ENCODE assay signal across 20 cellular contexts in genomic region chr10:47049056-47049851, GRCh38.
DNase-seq lines count a peak whose midpoint lies in the region; ATAC-seq, FAIRE-seq and TF ChIP-seq lines count a peak whose summit lies in the region.
"Had no signal": no experiment of that assay in that cellular context is flagged by ENCODE, and none has a peak within 500 bp of the region (broad histone marks: within the 10 kb centered on the region; RNA-seq: fewer than 3 reads in every experiment).

No MANE protein-coding gene starts in this region.

- peak overlapping the region; percentile 8 for H3K27ac Mint-ChIP-seq in activated naive CD8-positive, alpha-beta T cell treated with anti-CD3 and anti-CD28 coated beads, Interleukin-2, amount 50 U/mL, for 24 hours
- no peak overlapping the region for H3K27ac Mint-ChIP-seq in activated naive CD8-positive, alpha-beta T cell treated with anti-CD3 and anti-CD28 coated beads for 36 hours
- no peak overlapping the region for H3K27ac Mint-ChIP-seq in chondrocyte (ENCODE audit: unreplicated experiment)

- no peaks in the 10 kb centered on the region for H3K36me3 ChIP-seq in thyroid gland
- H3K36me3 ChIP-seq: BLaER1 had no signal

- TF ChIP-seq POLR2A in thyroid gland (IDR thresholded peaks at IDR 0.05): no peak

- FAIRE-seq in urothelium cell line (lab: Jason Lieb, UNC): peak; percentile 30
- FAIRE-seq: A204.1, D721Med, GM19239 had no signal

- H3K4me3 Mint-ChIP-seq in activated naive CD8-positive, alpha-beta T cell treated with anti-CD3 and anti-CD28 coated beads, Interleukin-2, amount 50 U/mL, for 24 hours: no peak overlapping the region
- H3K4me3 Mint-ChIP-seq in activated naive CD8-positive, alpha-beta T cell treated with anti-CD3 and anti-CD28 coated beads for 36 hours: no peak overlapping the region
- no peak overlapping the region for H3K4me3 Mint-ChIP-seq in chondrocyte (ENCODE audit: unreplicated experiment)
- H3K4me3 Mint-ChIP-seq: CD8-positive, alpha-beta memory T cell had no signal

- no peak for ATAC-seq in activated naive CD8-positive, alpha-beta T cell treated with anti-CD3 and anti-CD28 coated beads, Interleukin-2, amount 50 U/mL, for 24 hours
- peak; percentile 68 for ATAC-seq in sciatic nerve
- ATAC-seq: PC-3 had no signal

- no peaks in the 10 kb centered on the region for H3K9me3 Mint-ChIP-seq in activated naive CD8-positive, alpha-beta T cell treated with anti-CD3 and anti-CD28 coated beads, Interleukin-2, amount 50 U/mL, for 24 hours
- no peaks in the 10 kb centered on the region for H3K9me3 Mint-ChIP-seq in activated naive CD8-positive, alpha-beta T cell treated with anti-CD3 and anti-CD28 coated beads for 36 hours
- no peaks in the 10 kb centered on the region for H3K9me3 Mint-ChIP-seq in chondrocyte (ENCODE audit: low read depth)

- WGBS in thyroid gland, 2 donors: 82 to 90% methylated on average over 6 of the region's 6 CpGs

- H3K9me3 ChIP-seq in thyroid gland: no peaks in the 10 kb centered on the region
- H3K9me3 ChIP-seq: BLaER1 had no signal

- no peaks in the 10 kb centered on the region for H3K4me1 ChIP-seq in thyroid gland
- H3K4me1 ChIP-seq: BLaER1 had no signal

- intact Hi-C loops in sciatic nerve (cut with DNase I) (no loop called here), thyroid gland (cut with DNase I) (loop anchor here (2.0 kb wide), 1 partner anchor 264 kb away; no protein-coding TSS in a partner anchor)

- H3K27ac ChIP-seq in thyroid gland: no peak overlapping the region
- H3K27ac ChIP-seq: BLaER1 had no signal

- peaks cover 16% of the 10 kb centered on the region for H3K4me1 Mint-ChIP-seq in activated naive CD8-positive, alpha-beta T cell treated with anti-CD3 and anti-CD28 coated beads, Interleukin-2, amount 50 U/mL, for 24 hours
- peaks cover 20% of the 10 kb centered on the region for H3K4me1 Mint-ChIP-seq in activated naive CD8-positive, alpha-beta T cell treated with anti-CD3 and anti-CD28 coated beads for 36 hours
- H3K4me1 Mint-ChIP-seq in chondrocyte (ENCODE audit: low read depth): peaks cover 10% of the 10 kb centered on the region

- no peaks in the 10 kb centered on the region for H3K27me3 ChIP-seq in thyroid gland
- H3K27me3 ChIP-seq: BLaER1 had no signal

- no peak overlapping the region for H3K4me3 ChIP-seq in thyroid gland (replicated peaks in 1 of 3)
- H3K4me3 ChIP-seq: BLaER1 had no signal

- no peaks in the 10 kb centered on the region for H3K36me3 Mint-ChIP-seq in activated naive CD8-positive, alpha-beta T cell treated with anti-CD3 and anti-CD28 coated beads, Interleukin-2, amount 50 U/mL, for 24 hours (ENCODE audit: low read depth)
- no peaks in the 10 kb centered on the region for H3K36me3 Mint-ChIP-seq in activated naive CD8-positive, alpha-beta T cell treated with anti-CD3 and anti-CD28 coated beads for 36 hours
- no peaks in the 10 kb centered on the region for H3K36me3 Mint-ChIP-seq in chondrocyte (ENCODE audit: low read depth)

- DNase-seq in activated naive CD8-positive, alpha-beta T cell treated with anti-CD3 and anti-CD28 coated beads, Interleukin-2, amount 50 U/mL, for 24 hours: no peak
- DNase-seq in activated naive CD8-positive, alpha-beta T cell treated with anti-CD3 and anti-CD28 coated beads for 36 hours: no peak
- peak; percentile 74 for DNase-seq in chondrocyte (ENCODE audit: low spot score)
- DNase-seq in sciatic nerve (ENCODE audit: low spot score): peak; percentile 62
- DNase-seq in urothelium cell line (ENCODE audit: low spot score): no peak
- no peak for DNase-seq in thyroid gland
- no peak for DNase-seq in amygdala (lab: John Stamatoyannopoulos, UW)
- DNase-seq in activated CD4-positive, CD25-positive, alpha-beta regulatory T cell (lab: John Stamatoyannopoulos, UW): no peak
- DNase-seq: DMS79, HCEC 1CT, NCI-H1417 treated with DMSO at 0.1 percent for 48 hours, NCI-H1930, NCI-H446 treated with DMSO at 0.1 percent for 48 hours, NCI-H748 treated with DMSO at 0.1 percent for 48 hours, PC-3 had no signal

- no peaks in the 10 kb centered on the region for H3K27me3 Mint-ChIP-seq in activated naive CD8-positive, alpha-beta T cell treated with anti-CD3 and anti-CD28 coated beads, Interleukin-2, amount 50 U/mL, for 24 hours
- H3K27me3 Mint-ChIP-seq in activated naive CD8-positive, alpha-beta T cell treated with anti-CD3 and anti-CD28 coated beads for 36 hours: no peaks in the 10 kb centered on the region
- no peaks in the 10 kb centered on the region for H3K27me3 Mint-ChIP-seq in chondrocyte (ENCODE audit: low read depth)

- TF ChIP-seq CTCF in chondrocyte (IDR thresholded peaks at IDR 0.05) (no peak), thyroid gland (IDR thresholded peaks at IDR 0.05) (no peak)

Comparison
In these comparisons a context has a peak if more than half of its experiments do, and no peak if none do; other contexts are left out.
1. DNase-seq: peak in chondrocyte (single experiment) and sciatic nerve (single experiment); none in activated naive CD8-positive, alpha-beta T cell treated with anti-CD3 and anti-CD28 coated beads, Interleukin-2, amount 50 U/mL, for 24 hours (single experiment), activated naive CD8-positive, alpha-beta T cell treated with anti-CD3 and anti-CD28 coated beads for 36 hours (single experiment), urothelium cell line (single experiment), thyroid gland (0 of 2), amygdala (0 of 56) and activated CD4-positive, CD25-positive, alpha-beta regulatory T cell (0 of 4).